In genomic region chr7:32891046-32891799, GRCh38 we compare ENCODE assay signal across 8 cellular contexts. TPM values are rescaled to one million over a fixed set of nuclear protein-coding genes. Genes with fewer than 3 reads are reported as not detected.
DNase-seq lines count a peak whose midpoint lies in the region; ATAC-seq and TF ChIP-seq lines count a peak whose summit lies in the region.

TSS of gene KBTBD2 (minus strand) at chr7:32891760. CDS start at chr7:32879604, 12,156 bp downstream.

- H4K20me1 ChIP-seq in PC-3 (ENCODE audit: low read length): peaks cover 26% of the 10 kb centered on the region

- intact Hi-C loops in PC-3 (cut with micrococcal nuclease): loop anchor here (2.0 to 5.0 kb wide), 5 partner anchors 89 to 399 kb away; partner anchors contain the start of genes LSM5, NT5C3A and RP9

- no TSS peak for BruUV-seq in PC-3 (replicated peaks; lab: Mats Ljungman, UMichigan)

- peak within 1 kb of the TSS; percentile 81 for H3K9ac ChIP-seq in PC-3 (ENCODE audit: low read length)

- H3K36me3 ChIP-seq in PC-3 (ENCODE audit: low read depth, low read length) (no peaks in the 10 kb centered on the region), muscle layer of duodenum (ENCODE audit: control insufficient read depth in 1 of 2, insufficient read depth in 2 of 2, low read length in 2 of 2) (peaks cover 0 to 19% of the 10 kb centered on the region in 2 donors)

- ATAC-seq in GM19455 (IDR thresholded peaks at IDR 0.05; ENCODE audit: unreplicated experiment): peak; percentile 65
- ATAC-seq in PC-3: peak; percentile 64
- ATAC-seq in esophagus mucosa: peak; percentile 78

- TF ChIP-seq CTCF in PC-3 (conservative IDR thresholded peaks at IDR 0.05; ENCODE audit: low read depth, low read length): no peak

- POLR2A ChIA-PET in PC-3 (lab: Charles Lee; ENCODE audit: unreplicated experiment): interaction anchor here (0.7 to 0.8 kb wide), 4 partner anchors 66 to 904 kb away, joined by 3 to 7 read pairs (median 4); partner anchors contain the start of gene FKBP9

- H3K9me3 ChIP-seq in PC-3 (ENCODE audit: low read length) (no peaks in the 10 kb centered on the region), muscle layer of duodenum (ENCODE audit: control insufficient read depth in 1 of 2, low read length in 2 of 2) (no peaks in the 10 kb centered on the region)

- H3F3A ChIP-seq in PC-3 (ENCODE audit: low read length, unreplicated experiment): no peaks in the 10 kb centered on the region

- H3K79me2 ChIP-seq in PC-3 (ENCODE audit: low read length): peaks cover 48% of the 10 kb centered on the region

- no peaks in the 10 kb centered on the region for H3K9me2 ChIP-seq in PC-3 (replicated peaks; ENCODE audit: low read length)

- H3K4me3 ChIP-seq in PC-3 (ENCODE audit: low read length): peak within 1 kb of the TSS; percentile 98
- H3K4me3 ChIP-seq in muscle layer of duodenum (ENCODE audit: low read depth in 1 of 2, low read length in 2 of 2): peak within 1 kb of the TSS; percentile 84 to 97

- CTCF ChIA-PET in PC-3 (lab: Charles Lee): interaction anchor here (0.6 to 0.7 kb wide), 2 partner anchors 161 to 204 kb away, joined by 3 read pairs; no protein-coding TSS in a partner anchor

- DNase-seq in COLO829 (ENCODE audit: low spot score) (peak; percentile 42), HK-2 (ENCODE audit: unreplicated experiment) (peak; percentile 86), PC-3 (peak; percentile 71)
- peak; percentile 82 for DNase-seq in activated T-cell treated with anti-CD3 and anti-CD28 coated beads, Interleukin-2, amount 50 U/mL, for 1 hour
- peak; percentile 47 for DNase-seq in stimulated activated CD8-positive, alpha-beta memory T cell treated with anti-CD3 and anti-CD28 coated beads, Interleukin-7, amount 100 ng/mL, for 24 hours (ENCODE audit: low read depth)

- H3K27me3 ChIP-seq in PC-3 (ENCODE audit: low read length) (no peaks in the 10 kb centered on the region), muscle layer of duodenum (ENCODE audit: low read depth, low read length) (no peaks in the 10 kb centered on the region)

- H3K4me1 ChIP-seq in PC-3 (ENCODE audit: insufficient read depth, low read length): peaks cover 13% of the 10 kb centered on the region
- peaks cover 18 to 52% of the 10 kb centered on the region in 2 donors for H3K4me1 ChIP-seq in muscle layer of duodenum (ENCODE audit: control insufficient read depth in 1 of 2, insufficient read depth in 2 of 2, low read length in 2 of 2)

- peak within 1 kb of the TSS; percentile 93 for H3K4me2 ChIP-seq in PC-3 (ENCODE audit: low read length)

- peak within 1 kb of the TSS; percentile 81 for H2AFZ ChIP-seq in PC-3 (ENCODE audit: low read length)

- H3K27ac ChIP-seq in PC-3 (ENCODE audit: low read length) (peak within 1 kb of the TSS; percentile 71), muscle layer of duodenum (ENCODE audit: low read length) (peak within 1 kb of the TSS; percentile 100)

RNA-seq across cellular contexts. Expression of gene KBTBD2, which starts in this region (rescaled TPM):
- 16.3 and 17.9 TPM in 2 replicates for total RNA-seq in PC-3 (2014; rRNA removed)
- 15.3 TPM for total RNA-seq in esophagus mucosa

Comparison
In these comparisons a context has a peak if more than half of its experiments do, and no peak if none do; other contexts are left out.
1. Peak in every context shown above with its lines: DNase-seq, ATAC-seq, H3K4me3 ChIP-seq and H3K27ac ChIP-seq.